In the genomic region with DNA sequence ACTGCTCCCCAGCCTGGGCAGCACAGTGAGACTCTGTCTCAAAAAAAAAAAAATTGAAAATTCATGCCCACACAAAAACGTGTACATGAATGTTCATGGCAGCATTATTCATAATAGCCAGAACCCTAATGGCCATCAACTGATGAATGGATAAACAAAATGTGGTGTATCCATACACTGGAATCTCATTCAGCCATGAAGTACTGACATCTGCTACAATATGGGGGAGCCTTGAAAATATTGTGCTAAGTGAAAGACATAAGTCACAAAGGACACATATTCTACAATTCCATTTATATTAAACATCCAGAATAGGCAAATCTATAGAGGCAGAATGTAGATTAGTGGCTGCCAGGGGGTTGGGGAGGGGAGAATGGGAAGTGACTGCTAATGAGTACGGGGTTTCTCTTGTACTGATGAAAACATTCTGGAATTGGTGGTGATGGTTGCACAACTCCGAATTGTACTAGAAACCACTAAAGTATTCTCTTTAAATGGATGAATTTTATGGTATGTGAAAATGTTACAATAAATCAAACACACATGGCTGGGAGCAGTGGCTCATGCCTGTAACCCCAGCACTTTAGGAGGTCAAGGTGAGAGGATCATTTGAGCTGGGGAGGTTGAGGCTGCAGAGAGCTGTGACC, we compare ENCODE assay signal across 28 cellular contexts.
"Had no signal": no experiment of that assay in that cellular context is flagged by ENCODE, and none has a peak within 500 bp of the region (broad histone marks: within the 10 kb centered on the region; RNA-seq: fewer than 3 reads in every experiment).

No MANE protein-coding gene starts in this region.

- ATAC-seq: activated CD8-positive, alpha-beta T cell treated with anti-CD3 and anti-CD28 coated beads for 36 hours; activated T-cell treated with anti-CD3 and anti-CD28 coated beads, Interleukin-2, amount 50 U/mL, for 72 hours; activated T-helper 17 cell treated with anti-CD3 and anti-CD28 coated beads, Interleukin-2, amount 50 U/mL, for 72 hours; Panc1 had no signal

- H3K27ac ChIP-seq: ascending aorta, cardiac muscle cell, SJCRH30 had no signal

- DNase-seq: activated CD4-positive, alpha-beta T cell treated with anti-CD3 and anti-CD28 coated beads, Interleukin-2, amount 10 ng/mL, durations not matched to agents 24 days and 14 days; activated CD4-positive, alpha-beta T cell treated with anti-CD3 and anti-CD28 coated beads, Interleukin-2, amount 50 U/mL, for 4 hours; activated CD8-positive, alpha-beta T cell treated with anti-CD3 and anti-CD28 coated beads for 36 hours; activated effector memory CD4-positive, alpha-beta T cell treated with anti-CD3 and anti-CD28 coated beads, Interleukin-2, amount 50 U/mL, for 16 hours; activated naive CD4-positive, alpha-beta T cell; activated naive CD4-positive, alpha-beta T cell treated with anti-CD3 and anti-CD28 coated beads, Interleukin-2, amount 50 U/mL, for 16 hours; activated naive CD8-positive, alpha-beta T cell treated with anti-CD3 and anti-CD28 coated beads for 36 hours; activated T-cell treated with anti-CD3 and anti-CD28 coated beads, Interleukin-2, amount 50 U/mL, for 1 hour; activated T-cell treated with anti-CD3 and anti-CD28 coated beads, Interleukin-2, amount 50 U/mL, for 72 hours; amygdala; MM.1S; MV-4-11; NCI-H1092 treated with DMSO at 0.1 percent for 48 hours; NCI-H1417; NCI-H146; NCI-H187; NCI-H2081 treated with DMSO at 0.1 percent for 48 hours; NCI-H226; NCI-H446 treated with DMSO at 0.1 percent for 48 hours; NCI-H524; SHP77; SJCRH30; T1000 had no signal

- H3K36me3 Mint-ChIP-seq: activated naive CD8-positive, alpha-beta T cell treated with anti-CD3 and anti-CD28 coated beads for 36 hours had no signal

- H3K4me1 ChIP-seq: ascending aorta, SJCRH30 had no signal

- H3K36me3 ChIP-seq: ascending aorta, cardiac muscle cell, SJCRH30 had no signal

- H3K27me3 ChIP-seq: ascending aorta, cardiac muscle cell, SJCRH30 had no signal

- H3K4me3 ChIP-seq: ascending aorta, cardiac muscle cell, SJCRH30, SK-N-MC had no signal

- H3K27me3 Mint-ChIP-seq: activated CD4-positive, alpha-beta T cell treated with anti-CD3 and anti-CD28 coated beads, Interleukin-2, amount 10 ng/mL, durations not matched to agents 24 days and 14 days; activated CD8-positive, alpha-beta T cell treated with anti-CD3 and anti-CD28 coated beads for 36 hours; activated naive CD8-positive, alpha-beta T cell treated with anti-CD3 and anti-CD28 coated beads for 36 hours had no signal

- H3K27ac Mint-ChIP-seq: activated CD4-positive, alpha-beta T cell treated with anti-CD3 and anti-CD28 coated beads, Interleukin-2, amount 10 ng/mL, durations not matched to agents 24 days and 14 days; activated CD8-positive, alpha-beta T cell treated with anti-CD3 and anti-CD28 coated beads for 36 hours; activated naive CD8-positive, alpha-beta T cell treated with anti-CD3 and anti-CD28 coated beads for 36 hours; activated T-cell treated with anti-CD3 and anti-CD28 coated beads, Interleukin-2, amount 50 U/mL, for 72 hours; activated T-helper 17 cell treated with anti-CD3 and anti-CD28 coated beads, Interleukin-2, amount 50 U/mL, for 72 hours had no signal

- H3K4me3 Mint-ChIP-seq: activated CD4-positive, alpha-beta T cell treated with anti-CD3 and anti-CD28 coated beads, Interleukin-2, amount 10 ng/mL, durations not matched to agents 24 days and 14 days; activated CD8-positive, alpha-beta T cell treated with anti-CD3 and anti-CD28 coated beads for 36 hours; activated naive CD8-positive, alpha-beta T cell treated with anti-CD3 and anti-CD28 coated beads for 36 hours; activated T-cell treated with anti-CD3 and anti-CD28 coated beads, Interleukin-2, amount 50 U/mL, for 72 hours; activated T-helper 17 cell treated with anti-CD3 and anti-CD28 coated beads, Interleukin-2, amount 50 U/mL, for 72 hours had no signal

- H3K9me3 Mint-ChIP-seq: activated CD4-positive, alpha-beta T cell treated with anti-CD3 and anti-CD28 coated beads, Interleukin-2, amount 10 ng/mL, durations not matched to agents 24 days and 14 days; activated CD8-positive, alpha-beta T cell treated with anti-CD3 and anti-CD28 coated beads for 36 hours; activated naive CD8-positive, alpha-beta T cell treated with anti-CD3 and anti-CD28 coated beads for 36 hours; activated T-cell treated with anti-CD3 and anti-CD28 coated beads, Interleukin-2, amount 50 U/mL, for 72 hours; activated T-helper 17 cell treated with anti-CD3 and anti-CD28 coated beads, Interleukin-2, amount 50 U/mL, for 72 hours had no signal

- H3K4me1 Mint-ChIP-seq: activated CD4-positive, alpha-beta T cell treated with anti-CD3 and anti-CD28 coated beads, Interleukin-2, amount 10 ng/mL, durations not matched to agents 24 days and 14 days; activated naive CD8-positive, alpha-beta T cell treated with anti-CD3 and anti-CD28 coated beads for 36 hours; activated T-helper 17 cell treated with anti-CD3 and anti-CD28 coated beads, Interleukin-2, amount 50 U/mL, for 72 hours had no signal
